25 cellular contexts compared by ENCODE assay signal in genomic region chr3:127413318-127413673, GRCh38.
"Had no signal": no experiment of that assay in that cellular context is flagged by ENCODE, and none has a peak within 500 bp of the region (broad histone marks: within the 10 kb centered on the region; RNA-seq: fewer than 3 reads in every experiment).

No MANE protein-coding gene starts in this region.

- H3K36me3 Mint-ChIP-seq: activated naive CD8-positive, alpha-beta T cell treated with anti-CD3 and anti-CD28 coated beads, Interleukin-2, amount 10 ng/mL, durations not matched to agents 7 days and 5 days had no signal

- DNase-seq: activated CD4-positive, alpha-beta T cell treated with anti-CD3 and anti-CD28 coated beads for 48 hours; activated CD4-positive, alpha-beta T cell treated with anti-CD3 and anti-CD28 coated beads, Interleukin-2, amount 50 U/mL, for 4 hours; activated CD8-positive, alpha-beta memory T cell treated with anti-CD3 and anti-CD28 coated beads, Interleukin-2, amount 50 U/mL, for 48 hours; activated CD8-positive, alpha-beta T cell treated with anti-CD3 and anti-CD28 coated beads, Interleukin-2, amount 10 ng/mL, durations not matched to agents 7 days and 5 days; activated naive CD4-positive, alpha-beta T cell treated with anti-CD3 and anti-CD28 coated beads, Interleukin-2, amount 50 U/mL, for 16 hours; activated naive CD8-positive, alpha-beta T cell treated with anti-CD3 and anti-CD28 coated beads, Interleukin-2, amount 10 ng/mL, durations not matched to agents 7 days and 5 days; activated T-cell treated with anti-CD3 and anti-CD28 coated beads, Interleukin-2, amount 50 U/mL, for 1 hour; MG63; NCI-H1105; NCI-H1436; NCI-H1694 treated with DMSO at 0.1 percent for 48 hours; NCI-H2029 treated with DMSO at 0.1 percent for 48 hours; NCI-H345; NCI-H510A treated with DMSO at 0.1 percent for 48 hours; NCI-H69; NK-92 treated with Interleukin-12 subunit alpha and Interleukin-12 subunit beta, amount 100 ng/mL, for 24 hours; Right ventricle myocardium superior; SJCRH30; T-helper 1 cell had no signal

- H3K4me1 Mint-ChIP-seq: activated naive CD8-positive, alpha-beta T cell treated with anti-CD3 and anti-CD28 coated beads, Interleukin-2, amount 10 ng/mL, durations not matched to agents 7 days and 5 days had no signal

- H3K4me1 ChIP-seq: adrenal gland, Peyer's patch, SJCRH30 had no signal

- H3K27ac Mint-ChIP-seq: activated CD8-positive, alpha-beta T cell treated with anti-CD3 and anti-CD28 coated beads, Interleukin-2, amount 10 ng/mL, durations not matched to agents 7 days and 5 days; activated naive CD8-positive, alpha-beta T cell treated with anti-CD3 and anti-CD28 coated beads, Interleukin-2, amount 10 ng/mL, durations not matched to agents 7 days and 5 days had no signal

- ATAC-seq: activated CD4-positive, CD25-positive, alpha-beta regulatory T cell treated with anti-CD3 and anti-CD28 coated beads, Interleukin-2, amount 50 U/mL, for 24 hours; activated CD8-positive, alpha-beta T cell treated with anti-CD3 and anti-CD28 coated beads, Interleukin-2, amount 10 ng/mL, durations not matched to agents 7 days and 5 days had no signal

- H3K27ac ChIP-seq: adrenal gland, Peyer's patch, RWPE1, SJCRH30, VCaP had no signal

- H3K9me3 ChIP-seq: adrenal gland, MG63, Peyer's patch, SJCRH30, SK-N-SH had no signal

- H3K4me3 Mint-ChIP-seq: activated CD8-positive, alpha-beta T cell treated with anti-CD3 and anti-CD28 coated beads, Interleukin-2, amount 10 ng/mL, durations not matched to agents 7 days and 5 days; activated naive CD8-positive, alpha-beta T cell treated with anti-CD3 and anti-CD28 coated beads, Interleukin-2, amount 10 ng/mL, durations not matched to agents 7 days and 5 days had no signal

- H3K27me3 ChIP-seq: Peyer's patch had no signal

- H3K4me3 ChIP-seq: adrenal gland, MG63, Peyer's patch, SJCRH30 had no signal

- H3K36me3 ChIP-seq: adrenal gland, MG63, Peyer's patch, SJCRH30 had no signal

- H3K9me3 Mint-ChIP-seq: activated naive CD8-positive, alpha-beta T cell treated with anti-CD3 and anti-CD28 coated beads, Interleukin-2, amount 10 ng/mL, durations not matched to agents 7 days and 5 days had no signal
